7 cellular contexts compared by ENCODE assay signal in genomic region chr22:42515304-42515703, GRCh38. TPM values are rescaled to one million over a fixed set of nuclear protein-coding genes. Genes with fewer than 3 reads are reported as not detected.
DNase-seq lines count a peak whose midpoint lies in the region; ATAC-seq, FAIRE-seq and TF ChIP-seq lines count a peak whose summit lies in the region.
"Not testable (repeated sequence)": the region's sequence is repeated elsewhere in the genome, so short reads cannot be mapped to it uniquely, and the experiment has no call there.
"Had no signal": no experiment of that assay in that cellular context is flagged by ENCODE, and none has a peak within 500 bp of the region (broad histone marks: within the 10 kb centered on the region; RNA-seq: fewer than 3 reads in every experiment).

No MANE protein-coding gene starts in this region.

- H3K36me3 ChIP-seq in OCI-LY7 (ENCODE audit: insufficient read depth, low read length) (peaks cover 71% of the 10 kb centered on the region), osteoblast (ENCODE audit: insufficient read depth, low read length) (peaks cover 14% of the 10 kb centered on the region)
- not testable (repeated sequence) for H3K36me3 ChIP-seq in bronchial epithelial cell (ENCODE audit: control insufficient read depth, insufficient read depth, low read length)

- peaks cover 14% of the 10 kb centered on the region for H3K4me1 Mint-ChIP-seq in CD14-positive monocyte
- peaks cover 20% of the 10 kb centered on the region for H3K4me1 Mint-ChIP-seq in activated T-cell treated with anti-CD3 and anti-CD28 coated beads, Interleukin-2, amount 50 U/mL, for 72 hours (ENCODE audit: low read depth)
- peaks cover 21 to 29% of the 10 kb centered on the region in 2 donors for H3K4me1 Mint-ChIP-seq in stimulated activated naive B cell treated with anti-CD40 and anti-IgM and Interleukin-4, amounts not matched to agents 10 μg/mL and 1 μg/mL and 100 μg/mL, for 72 hours

- H3K9me3 ChIP-seq in OCI-LY7 (ENCODE audit: low read length); osteoblast (ENCODE audit: low read depth, low read length): not testable (repeated sequence)

- H3K79me2 ChIP-seq in OCI-LY7 (ENCODE audit: insufficient read depth, low read depth, low read length) (peaks cover 45% of the 10 kb centered on the region), osteoblast (ENCODE audit: insufficient read depth, low read length) (peaks cover 25% of the 10 kb centered on the region)

- H3K9me2 ChIP-seq in OCI-LY7 (ENCODE audit: insufficient read depth, low read length), result not testable (repeated sequence)

- H3K27me3 Mint-ChIP-seq in CD14-positive monocyte (ENCODE audit: low read depth in 3 of 3); activated T-cell treated with anti-CD3 and anti-CD28 coated beads, Interleukin-2, amount 50 U/mL, for 72 hours (ENCODE audit: low read depth); stimulated activated naive B cell treated with anti-CD40 and anti-IgM and Interleukin-4, amounts not matched to agents 10 μg/mL and 1 μg/mL and 100 μg/mL, for 72 hours: not testable (repeated sequence)

- not testable (repeated sequence) for H3K27me3 ChIP-seq in bronchial epithelial cell (ENCODE audit: control insufficient read depth, insufficient read depth, low read length); osteoblast (ENCODE audit: insufficient read depth, low read length)

- not testable (repeated sequence) for H3K4me3 Mint-ChIP-seq in CD14-positive monocyte; activated T-cell treated with anti-CD3 and anti-CD28 coated beads, Interleukin-2, amount 50 U/mL, for 72 hours; stimulated activated naive B cell treated with anti-CD40 and anti-IgM and Interleukin-4, amounts not matched to agents 10 μg/mL and 1 μg/mL and 100 μg/mL, for 72 hours

- H3K9me3 Mint-ChIP-seq in CD14-positive monocyte; activated T-cell treated with anti-CD3 and anti-CD28 coated beads, Interleukin-2, amount 50 U/mL, for 72 hours; stimulated activated naive B cell treated with anti-CD40 and anti-IgM and Interleukin-4, amounts not matched to agents 10 μg/mL and 1 μg/mL and 100 μg/mL, for 72 hours: not testable (repeated sequence)

- ATAC-seq in activated T-cell treated with anti-CD3 and anti-CD28 coated beads, Interleukin-2, amount 50 U/mL, for 72 hours (replicated peaks in 1 of 2); stimulated activated naive B cell treated with anti-CD40 and anti-IgM and Interleukin-4, amounts not matched to agents 10 μg/mL and 1 μg/mL and 100 μg/mL, for 72 hours (replicated peaks): not testable (repeated sequence)

- not testable (repeated sequence) for TF ChIP-seq CTCF in CD14-positive monocyte (IDR thresholded peaks at IDR 0.05); bronchial epithelial cell (IDR thresholded peaks at IDR 0.05; ENCODE audit: insufficient read depth, low read length, severe bottlenecking); osteoblast (IDR thresholded peaks at IDR 0.05; ENCODE audit: extremely low read depth, low read depth, low read length)
- 0 out of 2 replicates have a peak, but pooled peaks have one; percentile 1 for TF ChIP-seq CTCF in OCI-LY7 (conservative IDR thresholded peaks at IDR 0.05; ENCODE audit: low read length)

- peaks cover 48 to 52% of the 10 kb centered on the region in 2 donors for H3K36me3 Mint-ChIP-seq in CD14-positive monocyte
- not testable (repeated sequence) for H3K36me3 Mint-ChIP-seq in activated T-cell treated with anti-CD3 and anti-CD28 coated beads, Interleukin-2, amount 50 U/mL, for 72 hours (ENCODE audit: insufficient read depth in 2 of 2)
- peaks cover 27 to 31% of the 10 kb centered on the region in 2 donors for H3K36me3 Mint-ChIP-seq in stimulated activated naive B cell treated with anti-CD40 and anti-IgM and Interleukin-4, amounts not matched to agents 10 μg/mL and 1 μg/mL and 100 μg/mL, for 72 hours

- peak; percentile 13 for FAIRE-seq in bronchial epithelial cell (lab: Jason Lieb, UNC)

- CTCF ChIA-PET in OCI-LY7 (lab: Charles Lee; ENCODE audit: unreplicated experiment), result not testable (repeated sequence)

- DNase-seq in CD14-positive monocyte (ENCODE audit: low spot score) (peak; percentile 30), osteoblast (ENCODE audit: insufficient read length, low spot score, missing footprints) (peak; percentile 79)
- not testable (repeated sequence) for DNase-seq in OCI-LY7 (ENCODE audit: low spot score); activated T-cell treated with anti-CD3 and anti-CD28 coated beads, Interleukin-2, amount 50 U/mL, for 72 hours; bronchial epithelial cell (ENCODE audit: low read depth); stimulated activated naive B cell treated with anti-CD40 and anti-IgM and Interleukin-4, amounts not matched to agents 10 μg/mL and 1 μg/mL and 100 μg/mL, for 72 hours

- POLR2A ChIA-PET in OCI-LY7 (lab: Charles Lee), result not testable (repeated sequence)

- peaks cover 12% of the 10 kb centered on the region; the same call in 1 of the 2 replicates for H4K20me1 ChIP-seq in OCI-LY7 (ENCODE audit: insufficient read depth, low read length)
- not testable (repeated sequence) for H4K20me1 ChIP-seq in osteoblast (ENCODE audit: insufficient read depth, low read length)

- not testable (repeated sequence) for H2AFZ ChIP-seq in OCI-LY7 (ENCODE audit: low read length); osteoblast (ENCODE audit: low read length)

- peak overlapping the region in 1 of 7 donors; percentile 37 for H3K27ac Mint-ChIP-seq in CD14-positive monocyte
- peak overlapping the region; percentile 60 for H3K27ac Mint-ChIP-seq in activated T-cell treated with anti-CD3 and anti-CD28 coated beads, Interleukin-2, amount 50 U/mL, for 72 hours
- peak overlapping the region; percentile 56 for H3K27ac Mint-ChIP-seq in stimulated activated naive B cell treated with anti-CD40 and anti-IgM and Interleukin-4, amounts not matched to agents 10 μg/mL and 1 μg/mL and 100 μg/mL, for 72 hours

- not testable (repeated sequence) for BruUV-seq in OCI-LY7 (replicated peaks; lab: Mats Ljungman, UMichigan)

- intact Hi-C loops in CD14-positive monocyte (cut with micrococcal nuclease), result loop anchor here in 1 of 2 donors (5.0 to 10.0 kb wide), 2 partner anchors 37 to 61 kb away; partner anchors contain the start of gene SERHL2
- intact Hi-C loops in OCI-LY7 (cut with micrococcal nuclease; ENCODE audit: unreplicated experiment), result loop anchor here (5.0 kb wide), 1 partner anchor 37 kb away; the partner anchor contains the start of gene SERHL2

- not testable (repeated sequence) for H3K27ac ChIP-seq in OCI-LY7 (ENCODE audit: low read depth, low read length, poor library complexity, severe bottlenecking); osteoblast (ENCODE audit: low read depth, low read length)

- peaks cover 50% of the 10 kb centered on the region for H3K4me1 ChIP-seq in OCI-LY7 (ENCODE audit: insufficient read depth, low read length, poor library complexity, severe bottlenecking)
- not testable (repeated sequence) for H3K4me1 ChIP-seq in osteoblast (ENCODE audit: insufficient read depth, low read length)

- not testable (repeated sequence) for H3K4me3 ChIP-seq in OCI-LY7 (ENCODE audit: low read depth, low read length, poor library complexity, severe bottlenecking); bronchial epithelial cell (ENCODE audit: low read depth, low read length); osteoblast (ENCODE audit: insufficient read depth, low read length)

- not testable (repeated sequence) for H3K4me2 ChIP-seq in OCI-LY7 (ENCODE audit: low read length); osteoblast (ENCODE audit: insufficient read depth, low read length)

RNA-seq across cellular contexts. Expression of gene RRP7A, which starts 4.3 kb away (rescaled TPM):
- 10 to 100 TPM; 29.1 to 59.9 TPM for polyA plus RNA-seq in CD14-positive monocyte
- 125 and 137 TPM in 2 replicates for total RNA-seq in OCI-LY7 (2014; rRNA removed; shearing (Covaris generic))
- total RNA-seq in OCI-LY7 (2022), result 149 and 172 TPM in 2 replicates
- total RNA-seq in activated T-cell treated with anti-CD3 and anti-CD28 coated beads, Interleukin-2, amount 50 U/mL, for 72 hours, result 10 to 100 TPM; 32.5 to 35.9 TPM
- total RNA-seq in bronchial epithelial cell, result 30.7 and 39.8 TPM in 2 replicates
- 21.5 and 29.0 TPM in 2 replicates for total RNA-seq in osteoblast

RNA-seq across cellular contexts. Expression of gene SERHL2, which starts 38.5 kb away (rescaled TPM):
- under 1 TPM; 0.24 to 0.60 TPM for polyA plus RNA-seq in CD14-positive monocyte
- 93.9 and 98.0 TPM in 2 replicates for total RNA-seq in OCI-LY7 (2014; rRNA removed; shearing (Covaris generic))
- 36.4 and 39.5 TPM in 2 replicates for total RNA-seq in OCI-LY7 (2022)
- total RNA-seq in activated T-cell treated with anti-CD3 and anti-CD28 coated beads, Interleukin-2, amount 50 U/mL, for 72 hours, result 1 to 10 TPM; 1.2 to 1.6 TPM
- total RNA-seq in bronchial epithelial cell, result 0.79 and 1.4 TPM in 2 replicates
- 2.9 TPM in 2 replicates for total RNA-seq in osteoblast
- total RNA-seq: H1 had no signal
